Comparison of ENCODE assay signal across 1 cellular context in the genomic region with DNA sequence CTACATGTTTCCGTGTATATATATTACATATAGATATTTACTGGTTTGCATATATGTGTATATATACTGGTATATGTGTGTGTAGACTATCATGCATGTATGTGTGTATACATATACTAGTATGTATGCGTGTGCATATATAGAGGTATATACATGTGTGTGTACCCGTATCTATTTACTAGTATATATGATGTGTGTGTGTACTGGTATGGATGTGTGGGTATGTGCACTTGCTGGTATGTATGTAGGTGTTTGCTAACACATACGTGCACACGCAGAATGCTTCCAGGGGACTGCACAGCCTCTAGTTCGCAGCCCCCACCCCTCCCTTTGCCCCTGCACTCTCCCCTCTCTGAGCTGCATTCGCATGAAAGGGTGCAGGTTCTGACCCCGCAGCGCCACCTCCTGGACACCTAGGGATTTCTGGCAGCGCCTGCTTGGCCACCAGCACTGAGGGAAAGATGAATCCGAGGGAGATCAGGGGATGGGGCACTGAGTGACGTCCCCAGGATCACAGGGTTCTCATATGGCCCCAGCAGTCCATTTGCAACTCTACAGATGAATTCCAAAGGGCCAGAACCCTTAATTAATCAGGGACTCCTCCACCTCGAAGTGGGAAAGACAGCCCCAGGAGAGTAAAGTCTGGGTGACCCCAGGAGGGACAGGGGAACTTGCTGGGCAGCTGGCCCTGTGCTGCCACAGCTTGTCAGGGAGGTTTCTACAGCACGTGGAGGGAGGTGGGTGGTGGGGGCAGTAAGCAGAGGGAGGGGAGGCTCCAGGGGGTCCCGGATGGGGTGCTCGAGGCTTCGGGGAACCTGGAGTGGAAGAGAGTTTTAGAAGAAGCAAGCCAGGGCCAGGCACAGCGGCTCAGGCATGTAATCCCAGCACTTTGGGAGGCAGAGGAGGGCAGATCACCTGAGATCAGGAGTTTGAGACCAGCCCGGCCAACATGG.
TF ChIP-seq lines count a peak whose summit lies in the region.

No MANE protein-coding gene starts in this region.

TF ChIP-seq in H1, 55 proteins besides CTCF, POLR2A, EP300 and RAD21:
- TF ChIP-seq, protein P1, sequence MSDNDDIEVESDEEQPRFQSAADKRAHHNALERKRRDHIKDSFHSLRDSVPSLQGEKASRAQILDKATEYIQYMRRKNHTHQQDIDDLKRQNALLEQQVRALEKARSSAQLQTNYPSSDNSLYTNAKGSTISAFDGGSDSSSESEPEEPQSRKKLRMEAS (IDR thresholded peaks at IDR 0.05), result peak; percentile 23; the same call in 1 of the 2 replicates
- TF ChIP-seq JUND (IDR thresholded peaks at IDR 0.05; ENCODE audit: low read length), result no peak
